ENCODE assay signal across 16 cellular contexts in the genomic region with DNA sequence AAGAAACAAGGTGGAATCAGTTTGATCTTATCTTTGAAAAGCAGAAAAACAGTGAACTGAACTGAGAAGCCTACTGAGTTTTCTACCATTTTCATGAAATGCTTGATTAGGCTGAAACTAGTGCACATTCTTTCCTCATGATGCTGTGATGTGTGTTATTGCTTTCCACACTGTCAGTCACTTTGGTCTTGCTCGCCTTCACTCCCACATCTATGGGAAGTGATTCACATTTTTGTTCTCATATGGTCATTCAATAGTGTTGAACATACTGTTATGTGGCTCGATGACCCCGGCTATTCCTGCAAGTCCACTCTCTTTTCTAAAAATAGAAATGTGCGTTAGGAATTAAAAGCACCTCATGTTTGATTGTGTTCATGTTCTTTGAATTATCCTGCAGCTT.
DNase-seq lines count a peak whose midpoint lies in the region; ATAC-seq, FAIRE-seq and TF ChIP-seq lines count a peak whose summit lies in the region.
"Had no signal": no experiment of that assay in that cellular context is flagged by ENCODE, and none has a peak within 500 bp of the region (broad histone marks: within the 10 kb centered on the region; RNA-seq: fewer than 3 reads in every experiment).

No MANE protein-coding gene starts in this region.

- no peaks in the 10 kb centered on the region for H3K27me3 ChIP-seq in brain microvascular endothelial cell (replicated peaks)
- H3K27me3 ChIP-seq: thyroid gland had no signal

- ATAC-seq in stimulated activated naive B cell treated with anti-CD40 and anti-IgM and Interleukin-4, amounts not matched to agents 10 μg/mL and 1 μg/mL and 100 μg/mL, for 72 hours (replicated peaks) = no peak
- ATAC-seq: activated CD4-positive, alpha-beta T cell treated with anti-CD3 and anti-CD28 coated beads for 36 hours; activated T-helper 17 cell treated with anti-CD3 and anti-CD28 coated beads, Interleukin-2, amount 50 U/mL, for 72 hours; sciatic nerve had no signal

- in situ Hi-C loops in brain microvascular endothelial cell (cut with HindIII; ENCODE audit: low pct_ligation_motif_present, low sequenced_read_pairs) = no loop called here

- peak overlapping the region; percentile 77 for H3K27ac ChIP-seq in brain microvascular endothelial cell
- H3K27ac ChIP-seq: thyroid gland had no signal

- no peaks in the 10 kb centered on the region for H3K36me3 ChIP-seq in brain microvascular endothelial cell (replicated peaks)
- H3K36me3 ChIP-seq: thyroid gland had no signal

- DNase-seq in HTR-8/SVneo (ENCODE audit: insufficient read length, low spot score) (peak; percentile 65), brain microvascular endothelial cell (peak; percentile 92), hepatic stellate cell (ENCODE audit: low spot score) (peak; percentile 78), stromal cell of bone marrow (ENCODE audit: low read depth) (peak; percentile 72)
- DNase-seq in stimulated activated naive B cell treated with anti-CD40 and anti-IgM and Interleukin-4, amounts not matched to agents 10 μg/mL and 1 μg/mL and 100 μg/mL, for 72 hours = no peak
- DNase-seq in activated CD4-positive, CD25-positive, alpha-beta regulatory T cell (lab: John Stamatoyannopoulos, UW) = no peak
- no peak for DNase-seq in activated CD4-positive, alpha-beta T cell treated with anti-CD3 and anti-CD28 coated beads for 48 hours
- no peak for DNase-seq in activated naive CD4-positive, alpha-beta T cell (lab: John Stamatoyannopoulos, UW)
- DNase-seq: activated CD4-positive, alpha-beta T cell treated with anti-CD3 and anti-CD28 coated beads for 36 hours; cerebellar nuclear complex; DMS153; NCI-H2107; thyroid gland had no signal

- peaks cover 7 to 15% of the 10 kb centered on the region in 2 donors for H3K4me1 Mint-ChIP-seq in stimulated activated naive B cell treated with anti-CD40 and anti-IgM and Interleukin-4, amounts not matched to agents 10 μg/mL and 1 μg/mL and 100 μg/mL, for 72 hours

- H3K36me3 Mint-ChIP-seq in stimulated activated naive B cell treated with anti-CD40 and anti-IgM and Interleukin-4, amounts not matched to agents 10 μg/mL and 1 μg/mL and 100 μg/mL, for 72 hours = no peaks in the 10 kb centered on the region

- H3K4me3 Mint-ChIP-seq in stimulated activated naive B cell treated with anti-CD40 and anti-IgM and Interleukin-4, amounts not matched to agents 10 μg/mL and 1 μg/mL and 100 μg/mL, for 72 hours = no peak overlapping the region
- H3K4me3 Mint-ChIP-seq: activated CD4-positive, alpha-beta T cell treated with anti-CD3 and anti-CD28 coated beads for 36 hours; activated T-helper 17 cell treated with anti-CD3 and anti-CD28 coated beads, Interleukin-2, amount 50 U/mL, for 72 hours had no signal

- no peaks in the 10 kb centered on the region for H3K9me3 Mint-ChIP-seq in stimulated activated naive B cell treated with anti-CD40 and anti-IgM and Interleukin-4, amounts not matched to agents 10 μg/mL and 1 μg/mL and 100 μg/mL, for 72 hours
- H3K9me3 Mint-ChIP-seq: activated T-helper 17 cell treated with anti-CD3 and anti-CD28 coated beads, Interleukin-2, amount 50 U/mL, for 72 hours had no signal

- no peak overlapping the region for H3K4me3 ChIP-seq in brain microvascular endothelial cell (ENCODE audit: low read depth, low read length)
- H3K4me3 ChIP-seq: thyroid gland had no signal

- no peaks in the 10 kb centered on the region for H3K27me3 Mint-ChIP-seq in stimulated activated naive B cell treated with anti-CD40 and anti-IgM and Interleukin-4, amounts not matched to agents 10 μg/mL and 1 μg/mL and 100 μg/mL, for 72 hours
- H3K27me3 Mint-ChIP-seq: activated CD4-positive, alpha-beta T cell treated with anti-CD3 and anti-CD28 coated beads for 36 hours; activated T-helper 17 cell treated with anti-CD3 and anti-CD28 coated beads, Interleukin-2, amount 50 U/mL, for 72 hours had no signal

- no peak for TF ChIP-seq CTCF in brain microvascular endothelial cell (IDR thresholded peaks at IDR 0.05; ENCODE audit: low read depth, low read length, missing control alignments)

- no peak overlapping the region for H3K27ac Mint-ChIP-seq in stimulated activated naive B cell treated with anti-CD40 and anti-IgM and Interleukin-4, amounts not matched to agents 10 μg/mL and 1 μg/mL and 100 μg/mL, for 72 hours
- H3K27ac Mint-ChIP-seq: activated CD4-positive, alpha-beta T cell treated with anti-CD3 and anti-CD28 coated beads for 36 hours; activated T-helper 17 cell treated with anti-CD3 and anti-CD28 coated beads, Interleukin-2, amount 50 U/mL, for 72 hours had no signal

- FAIRE-seq in HTR-8/SVneo (lab: Jason Lieb, UNC) = no peak
- FAIRE-seq: GM12892 had no signal

Comparison
In these comparisons a context has a peak if more than half of its experiments do, and no peak if none do; other contexts are left out.
1. DNase-seq: peak in HTR-8/SVneo (single experiment), brain microvascular endothelial cell (single experiment), hepatic stellate cell (single experiment) and stromal cell of bone marrow (single experiment); none in stimulated activated naive B cell treated with anti-CD40 and anti-IgM and Interleukin-4, amounts not matched to agents 10 μg/mL and 1 μg/mL and 100 μg/mL, for 72 hours (single experiment), activated CD4-positive, CD25-positive, alpha-beta regulatory T cell (0 of 4), activated CD4-positive, alpha-beta T cell treated with anti-CD3 and anti-CD28 coated beads for 48 hours (single experiment) and activated naive CD4-positive, alpha-beta T cell (0 of 4).